Comparison of ENCODE assay signal across 7 cellular contexts in the genomic region with DNA sequence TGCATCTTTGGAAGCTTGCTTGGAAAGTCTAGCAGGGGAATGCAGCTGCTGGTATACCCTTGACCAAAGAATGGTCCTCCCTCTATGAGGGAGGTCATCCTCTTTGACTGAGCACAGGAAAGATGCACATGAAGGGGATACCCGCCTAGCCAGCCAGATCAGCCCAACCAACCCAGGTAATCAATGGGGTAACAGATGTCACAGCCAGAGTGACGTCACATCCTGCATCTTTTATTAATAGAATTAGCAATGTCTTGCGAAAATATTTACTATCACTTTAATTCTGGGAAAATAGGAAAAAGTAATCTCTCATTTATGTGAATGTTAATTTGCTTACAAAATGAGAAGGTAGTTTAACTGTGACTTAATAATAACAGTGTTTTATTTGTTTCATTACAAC.
"Had no signal": no experiment of that assay in that cellular context is flagged by ENCODE, and none has a peak within 500 bp of the region (broad histone marks: within the 10 kb centered on the region; RNA-seq: fewer than 3 reads in every experiment).

No MANE protein-coding gene starts in this region.

- DNase-seq: GDM1, GF-D8 had no signal

- ATAC-seq: GM12878 had no signal

- FAIRE-seq: GM12878, GM12891, GM12892, GM18507, GM19239 had no signal

- H3K4me3 ChIP-seq: GM12878 had no signal
